ENCODE assay signal across 2 cellular contexts in genomic region chr22:39306456-39307361, GRCh38.
A peak's percentile ranks its signal among the peaks of the same experiment; 100 is the strongest.
TF ChIP-seq lines count a peak whose summit lies in the region.

No MANE protein-coding gene starts in this region.

TF ChIP-seq in HEK293, 187 proteins besides CTCF, POLR2A, EP300 and RAD21:
- TF ChIP-seq, protein P1, sequence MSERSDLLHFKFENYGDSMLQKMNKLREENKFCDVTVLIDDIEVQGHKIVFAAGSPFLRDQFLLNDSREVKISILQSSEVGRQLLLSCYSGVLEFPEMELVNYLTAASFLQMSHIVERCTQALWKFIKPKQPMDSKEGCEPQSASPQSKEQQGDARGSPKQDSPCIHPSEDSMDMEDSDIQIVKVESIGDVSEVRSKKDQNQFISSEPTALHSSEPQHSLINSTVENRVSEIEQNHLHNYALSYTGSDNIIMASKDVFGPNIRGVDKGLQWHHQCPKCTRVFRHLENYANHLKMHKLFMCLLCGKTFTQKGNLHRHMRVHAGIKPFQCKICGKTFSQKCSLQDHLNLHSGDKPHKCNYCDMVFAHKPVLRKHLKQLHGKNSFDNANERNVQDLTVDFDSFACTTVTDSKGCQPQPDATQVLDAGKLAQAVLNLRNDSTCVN (tag by site-specific recombination; optimal IDR thresholded peaks at IDR 0.05) = no peak
- TF ChIP-seq, protein P2, sequence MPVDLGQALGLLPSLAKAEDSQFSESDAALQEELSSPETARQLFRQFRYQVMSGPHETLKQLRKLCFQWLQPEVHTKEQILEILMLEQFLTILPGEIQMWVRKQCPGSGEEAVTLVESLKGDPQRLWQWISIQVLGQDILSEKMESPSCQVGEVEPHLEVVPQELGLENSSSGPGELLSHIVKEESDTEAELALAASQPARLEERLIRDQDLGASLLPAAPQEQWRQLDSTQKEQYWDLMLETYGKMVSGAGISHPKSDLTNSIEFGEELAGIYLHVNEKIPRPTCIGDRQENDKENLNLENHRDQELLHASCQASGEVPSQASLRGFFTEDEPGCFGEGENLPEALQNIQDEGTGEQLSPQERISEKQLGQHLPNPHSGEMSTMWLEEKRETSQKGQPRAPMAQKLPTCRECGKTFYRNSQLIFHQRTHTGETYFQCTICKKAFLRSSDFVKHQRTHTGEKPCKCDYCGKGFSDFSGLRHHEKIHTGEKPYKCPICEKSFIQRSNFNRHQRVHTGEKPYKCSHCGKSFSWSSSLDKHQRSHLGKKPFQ (tag by site-specific recombination; IDR thresholded peaks at IDR 0.05) = 0 out of 2 replicates have a peak, but pooled peaks have one; percentile 70
- TF ChIP-seq ZNF155 (tag by site-specific recombination; IDR thresholded peaks at IDR 0.05) (no peak), ZNF658 (tag by site-specific recombination; IDR thresholded peaks at IDR 0.05) (no peak), IKZF3 (tag by site-specific recombination; IDR thresholded peaks at IDR 0.05) (no peak), ZNF174 (tag by site-specific recombination; IDR thresholded peaks at IDR 0.05) (no peak), ZNF621 (tag by site-specific recombination; IDR thresholded peaks at IDR 0.05) (no peak), ZNF501 (tag by site-specific recombination; IDR thresholded peaks at IDR 0.05) (no peak), ZNF830 (tag by site-specific recombination; IDR thresholded peaks at IDR 0.05; ENCODE audit: low read depth) (no peak), ZNF561 (tag by site-specific recombination; IDR thresholded peaks at IDR 0.05; ENCODE audit: borderline replicate concordance) (no peak), ZNF580 (tag by site-specific recombination; IDR thresholded peaks at IDR 0.05) (no peak), GLIS1 (tag by site-specific recombination; IDR thresholded peaks at IDR 0.05) (no peak), HOXC10 (CRISPR knock-in tag; IDR thresholded peaks at IDR 0.05) (no peak), ZBTB17 (tag by site-specific recombination; IDR thresholded peaks at IDR 0.05) (peak; percentile 38), ZNF654 (tag by site-specific recombination; IDR thresholded peaks at IDR 0.05; ENCODE audit: low read depth) (0 out of 2 replicates have a peak, but pooled peaks have one; percentile 7), ZNF48 (tag by site-specific recombination; IDR thresholded peaks at IDR 0.05) (no peak), ZNF629 (tag by site-specific recombination; IDR thresholded peaks at IDR 0.05) (peak; percentile 30; the same call in 1 of the 2 replicates), ZEB2 (tag by site-specific recombination; IDR thresholded peaks at IDR 0.05) (0 out of 2 replicates have a peak, but pooled peaks have one; percentile 39)
- TF ChIP-seq, protein P3, sequence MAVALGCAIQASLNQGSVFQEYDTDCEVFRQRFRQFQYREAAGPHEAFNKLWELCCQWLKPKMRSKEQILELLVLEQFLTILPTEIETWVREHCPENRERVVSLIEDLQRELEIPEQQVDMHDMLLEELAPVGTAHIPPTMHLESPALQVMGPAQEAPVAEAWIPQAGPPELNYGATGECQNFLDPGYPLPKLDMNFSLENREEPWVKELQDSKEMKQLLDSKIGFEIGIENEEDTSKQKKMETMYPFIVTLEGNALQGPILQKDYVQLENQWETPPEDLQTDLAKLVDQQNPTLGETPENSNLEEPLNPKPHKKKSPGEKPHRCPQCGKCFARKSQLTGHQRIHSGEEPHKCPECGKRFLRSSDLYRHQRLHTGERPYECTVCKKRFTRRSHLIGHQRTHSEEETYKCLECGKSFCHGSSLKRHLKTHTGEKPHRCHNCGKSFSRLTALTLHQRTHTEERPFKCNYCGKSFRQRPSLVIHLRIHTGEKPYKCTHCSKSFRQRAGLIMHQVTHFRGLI (tag by site-specific recombination; IDR thresholded peaks at IDR 0.05) = no peak
- TF ChIP-seq, protein P4, sequence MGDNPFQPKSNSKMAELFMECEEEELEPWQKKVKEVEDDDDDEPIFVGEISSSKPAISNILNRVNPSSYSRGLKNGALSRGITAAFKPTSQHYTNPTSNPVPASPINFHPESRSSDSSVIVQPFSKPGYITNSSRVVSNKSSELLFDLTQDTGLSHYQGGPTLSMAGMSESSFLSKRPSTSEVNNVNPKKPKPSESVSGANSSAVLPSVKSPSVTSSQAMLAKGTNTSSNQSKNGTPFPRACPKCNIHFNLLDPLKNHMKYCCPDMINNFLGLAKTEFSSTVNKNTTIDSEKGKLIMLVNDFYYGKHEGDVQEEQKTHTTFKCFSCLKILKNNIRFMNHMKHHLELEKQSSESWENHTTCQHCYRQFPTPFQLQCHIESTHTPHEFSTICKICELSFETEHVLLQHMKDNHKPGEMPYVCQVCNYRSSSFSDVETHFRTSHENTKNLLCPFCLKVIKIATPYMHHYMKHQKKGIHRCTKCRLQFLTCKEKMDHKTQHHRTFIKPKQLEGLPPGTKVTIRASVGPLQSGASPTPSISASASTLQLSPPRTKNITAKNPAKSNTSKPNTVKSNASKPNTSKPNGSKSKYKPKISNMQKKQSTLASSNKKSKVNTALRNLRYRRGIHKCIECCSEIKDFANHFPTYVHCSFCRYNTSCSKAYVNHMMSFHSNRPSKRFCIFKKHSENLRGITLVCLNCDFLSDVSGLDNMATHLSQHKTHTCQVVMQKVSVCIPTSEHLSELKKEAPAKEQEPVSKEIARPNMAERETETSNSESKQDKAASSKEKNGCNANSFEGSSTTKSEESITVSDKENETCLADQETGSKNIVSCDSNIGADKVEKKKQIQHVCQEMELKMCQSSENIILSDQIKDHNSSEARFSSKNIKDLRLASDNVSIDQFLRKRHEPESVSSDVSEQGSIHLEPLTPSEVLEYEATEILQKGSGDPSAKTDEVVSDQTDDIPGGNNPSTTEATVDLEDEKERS (tag by site-specific recombination; IDR thresholded peaks at IDR 0.05) = no peak

TF ChIP-seq in endothelial cell of umbilical vein, 7 proteins besides CTCF, POLR2A, EP300 and RAD21:
- TF ChIP-seq EZH2 (IDR thresholded peaks at IDR 0.05; ENCODE audit: borderline replicate concordance, low read depth, low read length, severe bottlenecking) = no peak
- TF ChIP-seq POLR2AphosphoS5 (IDR thresholded peaks at IDR 0.05; ENCODE audit: insufficient read depth, low read depth, low read length) = peak; percentile 14
- no peak for TF ChIP-seq MAX (IDR thresholded peaks at IDR 0.05; ENCODE audit: insufficient read depth, insufficient read length)
